ENCODE assay signal across 10 cellular contexts in the genomic region with DNA sequence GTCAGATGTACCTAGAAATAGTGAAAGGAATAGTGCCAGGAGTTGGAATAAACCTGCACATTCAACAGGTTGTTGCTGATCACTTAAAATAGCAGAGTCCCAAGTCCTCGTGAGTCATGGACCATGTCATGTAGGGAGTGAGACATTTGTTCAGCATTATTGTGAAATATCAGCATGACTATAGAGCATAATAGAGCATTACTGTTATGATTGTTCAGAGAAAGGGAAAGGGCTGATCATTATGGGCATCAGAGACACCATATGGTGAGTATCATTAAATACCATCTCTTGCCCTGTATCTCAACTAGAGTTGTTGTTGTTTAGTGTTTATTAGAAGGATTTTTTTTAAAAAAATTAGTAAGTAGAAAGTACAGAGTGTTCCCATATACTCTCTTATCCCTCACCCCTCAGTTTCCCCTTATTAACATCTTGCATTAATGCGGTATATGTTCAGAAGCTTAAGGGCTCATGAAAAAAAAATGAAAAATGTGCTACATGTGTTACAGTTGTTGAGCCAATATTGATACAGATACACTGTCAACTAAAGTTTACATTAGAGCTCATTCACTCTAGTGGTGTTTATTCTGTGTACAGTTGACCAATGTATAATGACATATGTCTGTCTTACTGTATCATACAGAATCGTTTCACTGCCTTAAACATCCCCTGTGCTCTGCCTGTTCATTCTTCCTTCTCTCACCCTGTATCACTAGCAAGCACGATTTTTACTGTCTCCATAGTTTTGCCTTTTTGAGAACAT.
DNase-seq lines count a peak whose midpoint lies in the region; ATAC-seq lines count a peak whose summit lies in the region.
"Had no signal": no experiment of that assay in that cellular context is flagged by ENCODE, and none has a peak within 500 bp of the region (broad histone marks: within the 10 kb centered on the region; RNA-seq: fewer than 3 reads in every experiment).

No MANE protein-coding gene starts in this region.

- ATAC-seq in activated naive CD8-positive, alpha-beta T cell treated with anti-CD3 and anti-CD28 coated beads, Interleukin-2, amount 50 U/mL, for 24 hours: peak; percentile 87
- ATAC-seq in HG02642 (IDR thresholded peaks at IDR 0.05; ENCODE audit: poor library complexity, unreplicated experiment) (no peak), GM18858 (IDR thresholded peaks at IDR 0.05; ENCODE audit: unreplicated experiment) (no peak)

- DNase-seq in AG08396 (ENCODE audit: low spot score) (peak; percentile 57), HCEC 1CT (peak; percentile 79), kidney tubule cell (ENCODE audit: low spot score) (peak; percentile 82), retina (no peak), 8988T (no peak)
- no peak for DNase-seq in activated naive CD8-positive, alpha-beta T cell treated with anti-CD3 and anti-CD28 coated beads, Interleukin-2, amount 50 U/mL, for 24 hours
- DNase-seq: DMS79, NCI-H187 treated with DMSO at 0.1 percent for 48 hours had no signal

- peaks cover 40% of the 10 kb centered on the region for H3K36me3 Mint-ChIP-seq in activated naive CD8-positive, alpha-beta T cell treated with anti-CD3 and anti-CD28 coated beads, Interleukin-2, amount 50 U/mL, for 24 hours (ENCODE audit: low read depth)

- H3K9me3 Mint-ChIP-seq in activated naive CD8-positive, alpha-beta T cell treated with anti-CD3 and anti-CD28 coated beads, Interleukin-2, amount 50 U/mL, for 24 hours: peaks cover 7% of the 10 kb centered on the region

- H3K4me3 Mint-ChIP-seq in activated naive CD8-positive, alpha-beta T cell treated with anti-CD3 and anti-CD28 coated beads, Interleukin-2, amount 50 U/mL, for 24 hours: no peak overlapping the region

- no peak overlapping the region for H3K27ac Mint-ChIP-seq in activated naive CD8-positive, alpha-beta T cell treated with anti-CD3 and anti-CD28 coated beads, Interleukin-2, amount 50 U/mL, for 24 hours

- H3K27me3 Mint-ChIP-seq in activated naive CD8-positive, alpha-beta T cell treated with anti-CD3 and anti-CD28 coated beads, Interleukin-2, amount 50 U/mL, for 24 hours: no peaks in the 10 kb centered on the region

- peaks cover 22% of the 10 kb centered on the region for H3K4me1 Mint-ChIP-seq in activated naive CD8-positive, alpha-beta T cell treated with anti-CD3 and anti-CD28 coated beads, Interleukin-2, amount 50 U/mL, for 24 hours

Comparison
In these comparisons a context has a peak if more than half of its experiments do, and no peak if none do; other contexts are left out.
1. DNase-seq: peak in AG08396 (single experiment), HCEC 1CT (single experiment) and kidney tubule cell (single experiment); none in activated naive CD8-positive, alpha-beta T cell treated with anti-CD3 and anti-CD28 coated beads, Interleukin-2, amount 50 U/mL, for 24 hours (single experiment), retina (single experiment) and 8988T (single experiment).